In the genomic region with DNA sequence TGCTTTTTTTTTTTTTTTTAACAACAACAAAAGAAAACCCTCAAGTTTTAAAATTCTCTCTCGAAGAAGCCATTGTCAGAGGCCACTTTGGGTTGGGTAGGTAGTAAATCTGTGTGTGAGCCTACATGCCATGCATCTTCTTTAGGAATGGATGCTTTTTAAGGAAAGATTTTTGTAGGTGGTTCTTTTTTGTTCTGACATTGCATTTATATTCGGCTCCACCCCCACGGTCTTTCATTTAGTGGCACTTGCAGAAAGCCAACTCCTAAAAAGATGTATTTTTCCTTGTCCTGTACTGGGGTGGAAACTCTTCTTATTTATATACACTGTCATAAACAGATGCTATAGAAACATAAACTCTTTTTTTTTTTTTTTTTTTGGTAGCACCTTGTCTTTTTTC, we compare ENCODE assay signal across 24 cellular contexts.
"Had no signal": no experiment of that assay in that cellular context is flagged by ENCODE, and none has a peak within 500 bp of the region (broad histone marks: within the 10 kb centered on the region; RNA-seq: fewer than 3 reads in every experiment).

No MANE protein-coding gene starts in this region.

- H3K36me3 ChIP-seq: stomach, suprapubic skin, thoracic aorta, thyroid gland, tibial artery, tibial nerve, transverse colon, upper lobe of left lung, upper lobe of right lung, uterus, vagina had no signal

- H3K4me3 ChIP-seq: stomach, suprapubic skin, testis, thoracic aorta, thyroid gland, tibial artery, tibial nerve, transverse colon, upper lobe of left lung, upper lobe of right lung, uterus, vagina had no signal

- H3K27me3 ChIP-seq: stomach, suprapubic skin, testis, thyroid gland, tibial artery, tibial nerve, transverse colon, upper lobe of left lung, upper lobe of right lung, uterus, vagina had no signal

- H3K27ac ChIP-seq: suprapubic skin, testis, thoracic aorta, thyroid gland, tibial artery, tibial nerve, transverse colon, uterus, vagina had no signal

- H3K4me1 ChIP-seq: testis, thyroid gland, tibial artery, tibial nerve, upper lobe of right lung, uterus had no signal

- DNase-seq: stimulated activated CD4-positive, alpha-beta T cell treated with anti-CD3 and anti-CD28 coated beads, Interleukin-2, amount 100 ng/mL, for 48 hours; stimulated activated CD4-positive, alpha-beta T cell treated with anti-CD3 and anti-CD28 coated beads, Interleukin-4, amount 100 ng/mL, for 1 hour; stimulated activated CD4-positive, alpha-beta T cell treated with anti-CD3 and anti-CD28 coated beads, Interleukin-4, amount 100 ng/mL, for 24 hours; stimulated activated CD4-positive, alpha-beta T cell treated with anti-CD3 and anti-CD28 coated beads, Interleukin-4, amount 100 ng/mL, for 4 hours; stimulated activated CD8-positive, alpha-beta memory T cell treated with anti-CD3 and anti-CD28 coated beads, Interleukin-4, amount 100 ng/mL, for 48 hours; stimulated activated naive B cell treated with anti-CD40 and anti-IgM and Interleukin-4, amounts not matched to agents 10 μg/mL and 1 μg/mL and 100 μg/mL, for 72 hours; stimulated activated naive CD4-positive, alpha-beta T cell; stimulated activated naive CD4-positive, alpha-beta T cell treated with Interleukin-2 at 50 U/mL for 16 hours; stimulated activated naive CD8-positive, alpha-beta T cell treated with anti-CD3 and anti-CD28 coated beads, Interleukin-15, amount 100 ng/mL, for 72 hours; stimulated activated naive CD8-positive, alpha-beta T cell treated with anti-CD3 and anti-CD28 coated beads, Interleukin-15, Interleukin-2, amounts not matched to agents 100 U/mL and 50 U/mL, for 24 hours; stomach; substantia nigra; testis; thyroid gland; tibial artery; transverse colon; trophoblast cell; upper lobe of left lung; upper lobe of right lung; uterus had no signal

- H3K9me3 ChIP-seq: stomach, suprapubic skin, testis, thoracic aorta, thyroid gland, tibial artery, tibial nerve, transverse colon, upper lobe of left lung, upper lobe of right lung, uterus, vagina had no signal
